In genomic region chr9:131668057-131668438, GRCh38 we compare ENCODE assay signal across 8 cellular contexts.
DNase-seq lines count a peak whose midpoint lies in the region; ATAC-seq, FAIRE-seq and TF ChIP-seq lines count a peak whose summit lies in the region.

No MANE protein-coding gene starts in this region.

- CTCF ChIA-PET in T-cell (lab: Charles Lee): interaction anchor here in 1 of 2 donors (0.7 to 2.3 kb wide), 8 partner anchors 10 to 76 kb away, joined by 3 to 16 read pairs (median 4); no protein-coding TSS in a partner anchor
- CTCF ChIA-PET in HepG2 (lab: Yijun Ruan, JAX; ENCODE audit: low intra/inter-chr PET ratio, low total read pairs): interaction anchor here (1.9 kb wide), 1 partner anchor 72 kb away, joined by 9 read pairs; the partner anchor contains the start of gene RAPGEF1

- no peaks in the 10 kb centered on the region; the same call in 1 of the 2 replicates for H4K20me1 ChIP-seq in HepG2 (ENCODE audit: insufficient read depth, low read length)

- no peak for ATAC-seq in heart left ventricle
- ATAC-seq in left cardiac atrium: no peak
- peak; percentile 1 to 16 (median 4) for ATAC-seq in T-cell (replicated peaks in 1 of 4)
- ATAC-seq in HepG2: no peak

- no peak overlapping the region for H3K9ac ChIP-seq in HepG2 (ENCODE audit: insufficient read depth, low read depth, low read length)

- H3K4me1 ChIP-seq in heart left ventricle: peaks cover 15 to 86% (median 73%) of the 10 kb centered on the region in 12 donors
- H3K4me1 ChIP-seq in HepG2 (ENCODE audit: insufficient read depth, low read length): peaks cover 19% of the 10 kb centered on the region
- peaks cover 11 to 32% of the 10 kb centered on the region in 2 donors for H3K4me1 ChIP-seq in uterus

- no peak for TF ChIP-seq EP300 in HepG2 (IDR thresholded peaks at IDR 0.05; ENCODE audit: low read depth in 2 of 2, low read length in 2 of 2)
- no peak for TF ChIP-seq EP300 in HepG2 (CRISPR knock-in tag; IDR thresholded peaks at IDR 0.05; ENCODE audit: borderline replicate concordance)

- H3K36me3 ChIP-seq in heart left ventricle (no peaks in the 10 kb centered on the region), HepG2 (replicated peaks in 1 of 2; ENCODE audit: control insufficient read depth in 1 of 2, insufficient read depth in 2 of 2, low read length in 2 of 2) (0 out of 5 replicates have a peak, but pooled peaks cover 0 to 1% of the 10 kb centered on the region in 2 experiments), uterus (no peaks in the 10 kb centered on the region)

- H3K79me2 ChIP-seq in HepG2 (ENCODE audit: insufficient read depth, low read length): peaks cover 22% of the 10 kb centered on the region

- H3K27ac ChIP-seq in heart left ventricle: peak overlapping the region; percentile 51 to 94 (median 86)
- H3K27ac ChIP-seq in HepG2 (ENCODE audit: extremely low read length, insufficient read depth, low read length): no peak overlapping the region
- H3K27ac ChIP-seq in uterus: peak overlapping the region; percentile 74 to 97

- H3K9me3 Mint-ChIP-seq in T-cell: no peaks in the 10 kb centered on the region

- TF ChIP-seq POLR2A in heart left ventricle (IDR thresholded peaks at IDR 0.05) (no peak), HepG2 (IDR thresholded peaks at IDR 0.05; ENCODE audit: insufficient read depth in 1 of 2, low read depth in 2 of 2, low read length in 2 of 2) (no peak), uterus (IDR thresholded peaks at IDR 0.05) (no peak), erythroblast (IDR thresholded peaks at IDR 0.05; ENCODE audit: low read length) (no peak)

- H3K9me3 ChIP-seq in heart left ventricle (peaks cover 0 to 7% (median 0%) of the 10 kb centered on the region in 12 donors), HepG2 (ENCODE audit: low read length) (no peaks in the 10 kb centered on the region), uterus (no peaks in the 10 kb centered on the region)

- in situ Hi-C loops in HepG2 (cut with HindIII; ENCODE audit: extremely low pct_ligation_motif_present, low pct_unique_long_range_greater_than_20kb): no loop called here

- H3K4me2 ChIP-seq in HepG2 (ENCODE audit: low read depth, low read length): peak overlapping the region; percentile 56; the same call in 1 of the 2 replicates

- H3K4me3 ChIP-seq in heart left ventricle: no peak overlapping the region
- H3K4me3 ChIP-seq in HepG2 (replicated peaks in 1 of 3; ENCODE audit: insufficient read depth in 1 of 3, low read depth in 2 of 3, low read length in 3 of 3): no peak overlapping the region
- no peak overlapping the region for H3K4me3 ChIP-seq in uterus

- no peak for TF ChIP-seq RAD21 in HepG2 (CRISPR knock-in tag; IDR thresholded peaks at IDR 0.05)

- TF ChIP-seq CTCF in heart left ventricle (IDR thresholded peaks at IDR 0.05): no peak
- no peak for TF ChIP-seq CTCF in HepG2 (CRISPR knock-in tag; IDR thresholded peaks at IDR 0.05)
- TF ChIP-seq CTCF in uterus (IDR thresholded peaks at IDR 0.05): no peak

- BruUV-seq in HepG2 (replicated peaks; lab: Mats Ljungman, UMichigan): no TSS peak

- intact Hi-C loops in heart left ventricle (cut with DNase I): loop anchor here in 2 of 10 donors (5.0 to 10.0 kb wide), 3 partner anchors 44 to 63 kb away; no protein-coding TSS in a partner anchor
- intact Hi-C loops in left cardiac atrium (cut with DNase I): no loop called here
- intact Hi-C loops in HepG2 (cut with micrococcal nuclease; ENCODE audit: unreplicated experiment): no loop called here
- intact Hi-C loops in uterus (cut with DNase I; ENCODE audit: low total_unique reads): no loop called here

- POLR2A ChIA-PET in T-cell (lab: Charles Lee): interaction anchor here (0.6 to 2.3 kb wide), 6 partner anchors 10 to 106 kb away, joined by 3 to 9 read pairs (median 4); no protein-coding TSS in a partner anchor
- POLR2A ChIA-PET in HepG2 (lab: Yijun Ruan, JAX): no interaction called here

- H2AFZ ChIP-seq in HepG2 (ENCODE audit: low read length): no peak overlapping the region

- peaks cover 18% of the 10 kb centered on the region for H3K36me3 Mint-ChIP-seq in T-cell

- H3K27me3 ChIP-seq in heart left ventricle (no peaks in the 10 kb centered on the region), HepG2 (ENCODE audit: control insufficient read depth in 1 of 2, insufficient read depth in 2 of 2, low read length in 2 of 2) (no peaks in the 10 kb centered on the region), uterus (no peaks in the 10 kb centered on the region)

- no peaks in the 10 kb centered on the region for H3K27me3 Mint-ChIP-seq in T-cell

- FAIRE-seq in HepG2 (lab: Jason Lieb, UNC): no peak

- DNase-seq in heart left ventricle: no peak
- DNase-seq in left cardiac atrium: no peak
- no peak for DNase-seq in T-cell
- DNase-seq in HepG2 (ENCODE audit: low spot score): no peak
- no peak for DNase-seq in uterus
- DNase-seq in T-helper 9 cell: no peak
- DNase-seq in erythroblast (lab: John Stamatoyannopoulos, UW): no peak
- no peak for DNase-seq in AML-193 (lab: John Stamatoyannopoulos, UW)

- H3K27ac Mint-ChIP-seq in T-cell: peak overlapping the region; percentile 96

- 77 to 81% (median 77%) methylated on average over 9 of the region's 9 CpGs for WGBS in heart left ventricle, 4 donors
- WGBS in HepG2 (ENCODE audit: low lambda C conversion rate): 95% methylated on average over 9 of the region's 9 CpGs

- peak overlapping the region; percentile 71 to 81 (median 80) for H3K4me3 Mint-ChIP-seq in T-cell

- H3K4me1 Mint-ChIP-seq in T-cell: peaks cover 79 to 96% (median 96%) of the 10 kb centered on the region in 3 donors

TF ChIP-seq in HepG2, 621 proteins besides CTCF, POLR2A, EP300 and RAD21:
- no peak for TF ChIP-seq SALL2 (CRISPR knock-in tag; IDR thresholded peaks at IDR 0.05)
- 0 out of 2 replicates have a peak, but pooled peaks have one; percentile 20 for TF ChIP-seq TBX2 (CRISPR knock-in tag; IDR thresholded peaks at IDR 0.05; ENCODE audit: borderline replicate concordance)
- no peak for TF ChIP-seq GPN1 (CRISPR knock-in tag; IDR thresholded peaks at IDR 0.05; ENCODE audit: borderline replicate concordance)
TF ChIP-seq in HepG2: peak in this region for 1.

Comparison
In these comparisons a context has a peak if more than half of its experiments do, and no peak if none do; other contexts are left out.
1. ATAC-seq: peak in T-cell (4 of 4); none in heart left ventricle (0 of 4), left cardiac atrium (0 of 2) and HepG2 (single experiment).